13 cellular contexts compared by ENCODE assay signal in genomic region chr20:5602346-5602745, GRCh38. TPM values are rescaled to one million over a fixed set of nuclear protein-coding genes. Genes with fewer than 3 reads are reported as not detected.
A peak's percentile ranks its signal among the peaks of the same experiment; 100 is the strongest.
DNase-seq lines count a peak whose midpoint lies in the region; ATAC-seq lines count a peak whose summit lies in the region.
"Had no signal": no experiment of that assay in that cellular context is flagged by ENCODE, and none has a peak within 500 bp of the region (broad histone marks: within the 10 kb centered on the region; RNA-seq: fewer than 3 reads in every experiment).

No MANE protein-coding gene starts in this region.

- CTCF ChIA-PET in naive thymus-derived CD4-positive, alpha-beta T cell (lab: Charles Lee): interaction anchor here (0.7 to 1.6 kb wide), 2 partner anchors 27 to 34 kb away, joined by 3 to 4 read pairs; no protein-coding TSS in a partner anchor

- peaks cover 73% of the 10 kb centered on the region for H3K4me1 Mint-ChIP-seq in activated T-cell treated with anti-CD3 and anti-CD28 coated beads, Interleukin-2, amount 50 U/mL, for 24 hours (ENCODE audit: low read depth)
- H3K4me1 Mint-ChIP-seq in naive thymus-derived CD4-positive, alpha-beta T cell: peaks cover 52 to 81% (median 71%) of the 10 kb centered on the region in 7 donors

- no peaks in the 10 kb centered on the region for H3K27me3 ChIP-seq in naive thymus-derived CD4-positive, alpha-beta T cell (ENCODE audit: control insufficient read depth in 2 of 2, insufficient read depth in 2 of 2, low read length in 2 of 2)
- H3K27me3 ChIP-seq: dorsolateral prefrontal cortex, upper lobe of left lung had no signal

- DNase-seq in activated T-cell treated with anti-CD3 and anti-CD28 coated beads, Interleukin-2, amount 50 U/mL, for 24 hours: no peak
- DNase-seq in activated T-cell treated with anti-CD3 and anti-CD28 coated beads for 4 hours (no peak), M059J (ENCODE audit: low read depth) (peak; percentile 23), astrocyte of the hippocampus (ENCODE audit: low read depth, low spot score) (peak; percentile 33), NCI-H524 treated with DMSO at 0.1 percent for 48 hours (lab: John Stamatoyannopoulos, UW) (no peak)
- no peak for DNase-seq in naive thymus-derived CD4-positive, alpha-beta T cell
- DNase-seq: amniotic stem cell, dorsolateral prefrontal cortex, T-helper 9 cell, upper lobe of left lung had no signal

- intact Hi-C loops in naive thymus-derived CD4-positive, alpha-beta T cell (cut with micrococcal nuclease): loop anchor here in 1 of 2 donors (10.0 kb wide), 1 partner anchor 788 kb away; no protein-coding TSS in a partner anchor

- no peak overlapping the region for H3K4me3 ChIP-seq in naive thymus-derived CD4-positive, alpha-beta T cell (ENCODE audit: low read length)
- H3K4me3 ChIP-seq: A549, upper lobe of left lung had no signal

- H3K9me3 ChIP-seq in naive thymus-derived CD4-positive, alpha-beta T cell (ENCODE audit: control insufficient read depth in 2 of 3, low read length in 3 of 3): no peaks in the 10 kb centered on the region
- H3K9me3 ChIP-seq: A549, upper lobe of left lung had no signal

- H3K36me3 ChIP-seq in naive thymus-derived CD4-positive, alpha-beta T cell (ENCODE audit: control insufficient read depth in 2 of 3, insufficient read depth in 3 of 3, low read length in 3 of 3): peaks cover 16 to 41% (median 20%) of the 10 kb centered on the region in 3 experiments

- no peak for ATAC-seq in naive thymus-derived CD4-positive, alpha-beta T cell
- ATAC-seq in HG03045 (IDR thresholded peaks at IDR 0.05; ENCODE audit: unreplicated experiment) (no peak), GM21737 (IDR thresholded peaks at IDR 0.05; ENCODE audit: unreplicated experiment) (no peak)

- no peak overlapping the region for H3K27ac ChIP-seq in naive thymus-derived CD4-positive, alpha-beta T cell (ENCODE audit: low read depth, low read length)

- peak overlapping the region; percentile 82 for H3K27ac Mint-ChIP-seq in activated T-cell treated with anti-CD3 and anti-CD28 coated beads, Interleukin-2, amount 50 U/mL, for 24 hours
- peak overlapping the region; percentile 59 to 95 (median 83) for H3K27ac Mint-ChIP-seq in naive thymus-derived CD4-positive, alpha-beta T cell

- peaks cover 26 to 53% of the 10 kb centered on the region in 2 donors for H3K4me1 ChIP-seq in naive thymus-derived CD4-positive, alpha-beta T cell (ENCODE audit: control insufficient read depth in 2 of 2, insufficient read depth in 2 of 2, low read length in 2 of 2)

- H3K9me3 Mint-ChIP-seq in activated T-cell treated with anti-CD3 and anti-CD28 coated beads, Interleukin-2, amount 50 U/mL, for 24 hours: no peaks in the 10 kb centered on the region
- H3K9me3 Mint-ChIP-seq in naive thymus-derived CD4-positive, alpha-beta T cell: no peaks in the 10 kb centered on the region

- H3K4me3 Mint-ChIP-seq in activated T-cell treated with anti-CD3 and anti-CD28 coated beads, Interleukin-2, amount 50 U/mL, for 24 hours: no peak overlapping the region
- H3K4me3 Mint-ChIP-seq in naive thymus-derived CD4-positive, alpha-beta T cell: peak overlapping the region in 6 of 10 donors; percentile 7 to 54 (median 31)

- POLR2A ChIA-PET in naive thymus-derived CD4-positive, alpha-beta T cell (lab: Charles Lee): interaction anchor here (0.9 kb wide), 1 partner anchor 10 kb away, joined by 3 read pairs; no protein-coding TSS in a partner anchor

- H3K27me3 Mint-ChIP-seq in activated T-cell treated with anti-CD3 and anti-CD28 coated beads, Interleukin-2, amount 50 U/mL, for 24 hours: no peaks in the 10 kb centered on the region
- no peaks in the 10 kb centered on the region for H3K27me3 Mint-ChIP-seq in naive thymus-derived CD4-positive, alpha-beta T cell

- peaks cover 85% of the 10 kb centered on the region for H3K36me3 Mint-ChIP-seq in activated T-cell treated with anti-CD3 and anti-CD28 coated beads, Interleukin-2, amount 50 U/mL, for 24 hours (ENCODE audit: low read depth)
- peaks cover 14 to 36% (median 29%) of the 10 kb centered on the region in 5 donors for H3K36me3 Mint-ChIP-seq in naive thymus-derived CD4-positive, alpha-beta T cell

RNA-seq across cellular contexts. Expression of gene GPCPD1, which starts 8.5 kb away (rescaled TPM):
- 8.0 and 17.1 TPM in 2 replicates for total RNA-seq in M059J (2014; rRNA removed; shearing (Covaris generic))
- 100 to 1,000 TPM in 2 of 5 experiments, 10 to 100 TPM in 3; 27.9 to 208 (median 76.5) TPM for total RNA-seq in naive thymus-derived CD4-positive, alpha-beta T cell
- polyA plus RNA-seq in naive thymus-derived CD4-positive, alpha-beta T cell: 10 to 100 TPM; 24.8 to 37.1 TPM

Comparison
In these comparisons a context has a peak if more than half of its experiments do, and no peak if none do; other contexts are left out.
1. DNase-seq: peak in M059J (single experiment) and astrocyte of the hippocampus (single experiment); none in activated T-cell treated with anti-CD3 and anti-CD28 coated beads, Interleukin-2, amount 50 U/mL, for 24 hours (single experiment), activated T-cell treated with anti-CD3 and anti-CD28 coated beads for 4 hours (single experiment), naive thymus-derived CD4-positive, alpha-beta T cell (0 of 9) and NCI-H524 treated with DMSO at 0.1 percent for 48 hours (single experiment).